17 cellular contexts compared by ENCODE assay signal in the genomic region with DNA sequence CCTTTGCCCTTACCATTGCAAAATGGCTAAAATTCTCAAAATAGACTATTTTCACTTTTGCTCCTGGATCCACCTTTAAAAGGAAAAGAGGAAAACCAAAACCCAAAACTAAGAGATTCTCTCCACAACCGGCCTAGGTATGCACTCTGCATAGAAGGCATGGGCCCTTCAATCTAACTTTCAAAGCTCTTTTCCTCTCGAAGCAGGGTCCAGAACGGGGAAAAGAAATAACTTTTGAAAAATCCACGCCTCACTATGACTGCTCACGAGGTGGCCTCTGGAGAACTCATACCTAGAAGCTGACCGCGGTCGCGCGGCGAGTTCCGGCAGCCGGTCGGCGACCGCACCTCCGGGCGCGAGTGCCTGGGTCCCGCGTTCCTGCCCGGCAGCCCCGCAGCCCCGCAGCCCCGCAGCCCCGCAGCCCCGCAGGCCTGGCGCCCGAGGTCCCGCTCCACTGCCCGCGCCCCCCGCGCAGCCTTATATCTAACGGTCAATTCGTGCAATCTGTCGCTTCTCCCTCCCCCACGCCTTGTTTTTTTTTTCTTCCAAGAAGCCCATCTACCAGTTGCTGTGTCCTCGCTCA. TPM values are rescaled to one million over a fixed set of nuclear protein-coding genes. Genes with fewer than 3 reads are reported as not detected.
DNase-seq lines count a peak whose midpoint lies in the region; ATAC-seq and TF ChIP-seq lines count a peak whose summit lies in the region.
"Had no signal": no experiment of that assay in that cellular context is flagged by ENCODE, and none has a peak within 500 bp of the region (broad histone marks: within the 10 kb centered on the region; RNA-seq: fewer than 3 reads in every experiment).

No MANE protein-coding gene starts in this region.

- peak overlapping the region; percentile 77 for H3K9ac ChIP-seq in HUES64 (ENCODE audit: low read depth, low read length)

- CTCF ChIA-PET in activated CD8-positive, alpha-beta T cell treated with anti-CD3 and anti-CD28 coated beads, Interleukin-2, amount 10 ng/mL, durations not matched to agents 7 days and 5 days (lab: Charles Lee), result no interaction called here
- CTCF ChIA-PET in activated CD8-positive, alpha-beta T cell treated with anti-CD3 and anti-CD28 coated beads for 36 hours (lab: Charles Lee), result no interaction called here

- H3K4me3 ChIP-seq in HUES64 (ENCODE audit: low read length), result peak overlapping the region; percentile 67
- peak overlapping the region; percentile 39 for H3K4me3 ChIP-seq in iPS-11a (ENCODE audit: low read depth, low read length)

- intact Hi-C loops in activated CD8-positive, alpha-beta T cell treated with anti-CD3 and anti-CD28 coated beads for 36 hours (cut with micrococcal nuclease), result no loop called here

- peaks cover 32% of the 10 kb centered on the region for H3K36me3 Mint-ChIP-seq in activated CD8-positive, alpha-beta T cell treated with anti-CD3 and anti-CD28 coated beads, Interleukin-2, amount 10 ng/mL, durations not matched to agents 7 days and 5 days (ENCODE audit: low read depth)
- peaks cover 10% of the 10 kb centered on the region for H3K36me3 Mint-ChIP-seq in activated CD8-positive, alpha-beta T cell treated with anti-CD3 and anti-CD28 coated beads for 36 hours (ENCODE audit: low read depth)
- H3K36me3 Mint-ChIP-seq in progenitor cell of endocrine pancreas (ENCODE audit: insufficient read depth), result no peaks in the 10 kb centered on the region

- peaks cover 57% of the 10 kb centered on the region for H3K4me1 ChIP-seq in HUES64 (ENCODE audit: insufficient read depth, low read length)
- H3K4me1 ChIP-seq: Caco-2 had no signal

- no peak for ATAC-seq in activated CD8-positive, alpha-beta T cell treated with anti-CD3 and anti-CD28 coated beads, Interleukin-2, amount 10 ng/mL, durations not matched to agents 7 days and 5 days
- no peak for ATAC-seq in activated CD8-positive, alpha-beta T cell treated with anti-CD3 and anti-CD28 coated beads for 36 hours

- H3K27me3 ChIP-seq in HUES64 (ENCODE audit: insufficient read depth, low read length), result peaks cover 92% of the 10 kb centered on the region
- H3K27me3 ChIP-seq: testis had no signal

- H3K27ac ChIP-seq in HUES64 (ENCODE audit: low read depth, low read length), result peak overlapping the region; percentile 98; the same call in 1 of the 2 replicates
- H3K27ac ChIP-seq: HL-60, skin epidermis, testis had no signal

- no peaks in the 10 kb centered on the region for H3K9me3 ChIP-seq in HUES64 (ENCODE audit: insufficient read depth, low read depth, low read length)
- H3K9me3 ChIP-seq: Caco-2, testis had no signal

- H3K36me3 ChIP-seq in HUES64 (ENCODE audit: insufficient read depth, low read length), result peaks cover 17% of the 10 kb centered on the region

- peaks cover 80% of the 10 kb centered on the region for H3K27me3 Mint-ChIP-seq in activated CD8-positive, alpha-beta T cell treated with anti-CD3 and anti-CD28 coated beads, Interleukin-2, amount 10 ng/mL, durations not matched to agents 7 days and 5 days (ENCODE audit: low read depth)
- peaks cover 83% of the 10 kb centered on the region for H3K27me3 Mint-ChIP-seq in activated CD8-positive, alpha-beta T cell treated with anti-CD3 and anti-CD28 coated beads for 36 hours
- H3K27me3 Mint-ChIP-seq in progenitor cell of endocrine pancreas, result peaks cover 90% of the 10 kb centered on the region

- H3K4me3 Mint-ChIP-seq in activated CD8-positive, alpha-beta T cell treated with anti-CD3 and anti-CD28 coated beads, Interleukin-2, amount 10 ng/mL, durations not matched to agents 7 days and 5 days, result no peak overlapping the region
- H3K4me3 Mint-ChIP-seq in activated CD8-positive, alpha-beta T cell treated with anti-CD3 and anti-CD28 coated beads for 36 hours, result no peak overlapping the region
- H3K4me3 Mint-ChIP-seq in progenitor cell of endocrine pancreas (ENCODE audit: low read depth), result peak overlapping the region; percentile 54
- H3K4me3 Mint-ChIP-seq: HFFc6 had no signal

- peaks cover 3% of the 10 kb centered on the region for H3K4me1 Mint-ChIP-seq in activated CD8-positive, alpha-beta T cell treated with anti-CD3 and anti-CD28 coated beads, Interleukin-2, amount 10 ng/mL, durations not matched to agents 7 days and 5 days (ENCODE audit: low read depth)
- peaks cover 23% of the 10 kb centered on the region for H3K4me1 Mint-ChIP-seq in activated CD8-positive, alpha-beta T cell treated with anti-CD3 and anti-CD28 coated beads for 36 hours (ENCODE audit: low read depth)
- peaks cover 19% of the 10 kb centered on the region for H3K4me1 Mint-ChIP-seq in progenitor cell of endocrine pancreas (ENCODE audit: low read depth)

- peak overlapping the region; percentile 60 for H3K27ac Mint-ChIP-seq in activated CD8-positive, alpha-beta T cell treated with anti-CD3 and anti-CD28 coated beads, Interleukin-2, amount 10 ng/mL, durations not matched to agents 7 days and 5 days
- no peak overlapping the region for H3K27ac Mint-ChIP-seq in activated CD8-positive, alpha-beta T cell treated with anti-CD3 and anti-CD28 coated beads for 36 hours
- peak overlapping the region; percentile 66 for H3K27ac Mint-ChIP-seq in progenitor cell of endocrine pancreas
- H3K27ac Mint-ChIP-seq: HFFc6 had no signal

- WGBS in HUES64, result under 1% methylated on average over 39 of the region's 39 CpGs

- peaks cover 13% of the 10 kb centered on the region for H3K9me3 Mint-ChIP-seq in activated CD8-positive, alpha-beta T cell treated with anti-CD3 and anti-CD28 coated beads, Interleukin-2, amount 10 ng/mL, durations not matched to agents 7 days and 5 days (ENCODE audit: insufficient read depth)
- peaks cover 5% of the 10 kb centered on the region for H3K9me3 Mint-ChIP-seq in activated CD8-positive, alpha-beta T cell treated with anti-CD3 and anti-CD28 coated beads for 36 hours
- no peaks in the 10 kb centered on the region for H3K9me3 Mint-ChIP-seq in progenitor cell of endocrine pancreas (ENCODE audit: low read depth)

- no peak for TF ChIP-seq CTCF in activated CD8-positive, alpha-beta T cell treated with anti-CD3 and anti-CD28 coated beads for 36 hours (IDR thresholded peaks at IDR 0.05)
- TF ChIP-seq CTCF in progenitor cell of endocrine pancreas (IDR thresholded peaks at IDR 0.05; ENCODE audit: unreplicated experiment), result no peak

- DNase-seq in activated CD8-positive, alpha-beta T cell treated with anti-CD3 and anti-CD28 coated beads, Interleukin-2, amount 10 ng/mL, durations not matched to agents 7 days and 5 days, result no peak
- DNase-seq in activated CD8-positive, alpha-beta T cell treated with anti-CD3 and anti-CD28 coated beads for 36 hours, result no peak
- DNase-seq in progenitor cell of endocrine pancreas (ENCODE audit: low spot score, unreplicated experiment), result no peak
- no peak for DNase-seq in amniotic stem cell (lab: John Stamatoyannopoulos, UW)
- DNase-seq in stimulated activated CD4-positive, alpha-beta T cell treated with anti-CD3 and anti-CD28 coated beads, Interleukin-2, amount 100 ng/mL, for 48 hours, result no peak
- no peak for DNase-seq in cerebellar nuclear complex (lab: John Stamatoyannopoulos, UW)
- DNase-seq: Caco-2, dermis blood vessel endothelial cell, HFFc6, NCI-H187 treated with DMSO at 0.1 percent for 48 hours, NCI-H69, testis had no signal

- POLR2A ChIA-PET in activated CD8-positive, alpha-beta T cell treated with anti-CD3 and anti-CD28 coated beads, Interleukin-2, amount 10 ng/mL, durations not matched to agents 7 days and 5 days (lab: Charles Lee), result no interaction called here
- POLR2A ChIA-PET in activated CD8-positive, alpha-beta T cell treated with anti-CD3 and anti-CD28 coated beads for 36 hours (lab: Charles Lee), result no interaction called here

RNA-seq across cellular contexts. Expression of a gene that starts 2.6 kb away (rescaled TPM):
- not detected for total RNA-seq in activated CD8-positive, alpha-beta T cell treated with anti-CD3 and anti-CD28 coated beads, Interleukin-2, amount 10 ng/mL, durations not matched to agents 7 days and 5 days
- not detected for total RNA-seq in activated CD8-positive, alpha-beta T cell treated with anti-CD3 and anti-CD28 coated beads for 36 hours
- polyA plus RNA-seq in HUES64 (2013, experiment 1 of 2), result 58.2 TPM
- 51.9 TPM for polyA plus RNA-seq in HUES64 (2013, experiment 2 of 2)
- 0.27 TPM in 1 of 2 replicates, not detected in the other for total RNA-seq in progenitor cell of endocrine pancreas
- total RNA-seq: Caco-2, dermis blood vessel endothelial cell, HFFc6, testis had no signal
- polyA plus RNA-seq: adipose tissue had no signal
